Comparison of ENCODE assay signal across 1 cellular context in genomic region chr16:81480856-81481821, GRCh38.
TF ChIP-seq lines count a peak whose summit lies in the region.

No MANE protein-coding gene starts in this region.

TF ChIP-seq in HepG2, 621 proteins besides CTCF, POLR2A, EP300 and RAD21 (continued from another document and continues in another):
- TF ChIP-seq ZNF383 (CRISPR knock-in tag; IDR thresholded peaks at IDR 0.05; ENCODE audit: borderline replicate concordance) = no peak
- TF ChIP-seq ISL2 (CRISPR knock-in tag; IDR thresholded peaks at IDR 0.05) = no peak; the same call in 1 of the 2 replicates
- peak; percentile 68 for TF ChIP-seq KDM1A (CRISPR knock-in tag; IDR thresholded peaks at IDR 0.05)
- no peak for TF ChIP-seq ZSCAN12 (CRISPR knock-in tag; IDR thresholded peaks at IDR 0.05)
- TF ChIP-seq, protein P1, sequence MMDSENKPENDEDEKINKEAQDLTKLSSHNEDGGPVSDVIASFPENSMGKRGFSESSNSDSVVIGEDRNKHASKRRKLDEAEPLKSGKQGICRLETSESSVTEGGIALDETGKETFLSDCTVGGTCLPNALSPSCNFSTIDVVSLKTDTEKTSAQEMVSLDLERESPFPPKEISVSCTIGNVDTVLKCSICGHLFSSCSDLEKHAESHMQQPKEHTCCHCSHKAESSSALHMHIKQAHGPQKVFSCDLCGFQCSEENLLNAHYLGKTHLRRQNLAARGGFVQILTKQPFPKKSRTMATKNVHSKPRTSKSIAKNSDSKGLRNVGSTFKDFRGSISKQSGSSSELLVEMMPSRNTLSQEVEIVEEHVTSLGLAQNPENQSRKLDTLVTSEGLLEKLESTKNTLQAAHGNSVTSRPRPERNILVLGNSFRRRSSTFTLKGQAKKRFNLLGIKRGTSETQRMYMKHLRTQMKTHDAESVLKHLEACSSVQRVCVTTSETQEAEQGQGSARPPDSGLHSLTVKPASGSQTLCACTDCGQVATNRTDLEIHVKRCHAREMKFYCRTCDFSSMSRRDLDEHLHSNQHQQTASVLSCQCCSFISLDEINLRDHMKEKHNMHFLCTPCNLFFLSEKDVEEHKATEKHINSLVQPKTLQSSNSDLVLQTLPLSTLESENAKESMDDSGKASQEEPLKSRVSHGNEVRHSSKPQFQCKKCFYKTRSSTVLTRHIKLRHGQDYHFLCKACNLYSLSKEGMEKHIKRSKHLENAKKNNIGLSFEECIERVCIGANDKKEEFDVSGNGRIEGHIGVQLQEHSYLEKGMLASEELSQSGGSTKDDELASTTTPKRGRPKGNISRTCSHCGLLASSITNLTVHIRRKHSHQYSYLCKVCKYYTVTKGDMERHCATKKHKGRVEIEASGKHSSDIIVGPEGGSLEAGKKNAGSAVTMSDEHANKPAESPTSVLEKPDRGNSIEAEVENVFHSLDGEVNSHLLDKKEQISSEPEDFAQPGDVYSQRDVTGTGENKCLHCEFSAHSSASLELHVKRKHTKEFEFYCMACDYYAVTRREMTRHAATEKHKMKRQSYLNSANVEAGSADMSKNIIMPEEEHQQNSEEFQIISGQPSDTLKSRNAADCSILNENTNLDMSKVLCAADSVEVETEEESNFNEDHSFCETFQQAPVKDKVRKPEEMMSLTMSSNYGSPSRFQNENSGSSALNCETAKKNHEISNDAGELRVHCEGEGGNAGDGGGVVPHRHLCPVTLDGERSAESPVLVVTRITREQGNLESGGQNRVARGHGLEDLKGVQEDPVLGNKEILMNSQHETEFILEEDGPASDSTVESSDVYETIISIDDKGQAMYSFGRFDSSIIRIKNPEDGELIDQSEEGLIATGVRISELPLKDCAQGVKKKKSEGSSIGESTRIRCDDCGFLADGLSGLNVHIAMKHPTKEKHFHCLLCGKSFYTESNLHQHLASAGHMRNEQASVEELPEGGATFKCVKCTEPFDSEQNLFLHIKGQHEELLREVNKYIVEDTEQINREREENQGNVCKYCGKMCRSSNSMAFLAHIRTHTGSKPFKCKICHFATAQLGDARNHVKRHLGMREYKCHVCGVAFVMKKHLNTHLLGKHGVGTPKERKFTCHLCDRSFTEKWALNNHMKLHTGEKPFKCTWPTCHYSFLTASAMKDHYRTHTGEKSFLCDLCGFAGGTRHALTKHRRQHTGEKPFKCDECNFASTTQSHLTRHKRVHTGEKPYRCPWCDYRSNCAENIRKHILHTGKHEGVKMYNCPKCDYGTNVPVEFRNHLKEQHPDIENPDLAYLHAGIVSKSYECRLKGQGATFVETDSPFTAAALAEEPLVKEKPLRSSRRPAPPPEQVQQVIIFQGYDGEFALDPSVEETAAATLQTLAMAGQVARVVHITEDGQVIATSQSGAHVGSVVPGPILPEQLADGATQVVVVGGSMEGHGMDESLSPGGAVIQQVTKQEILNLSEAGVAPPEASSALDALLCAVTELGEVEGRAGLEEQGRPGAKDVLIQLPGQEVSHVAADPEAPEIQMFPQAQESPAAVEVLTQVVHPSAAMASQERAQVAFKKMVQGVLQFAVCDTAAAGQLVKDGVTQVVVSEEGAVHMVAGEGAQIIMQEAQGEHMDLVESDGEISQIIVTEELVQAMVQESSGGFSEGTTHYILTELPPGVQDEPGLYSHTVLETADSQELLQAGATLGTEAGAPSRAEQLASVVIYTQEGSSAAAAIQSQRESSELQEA (CRISPR knock-in tag; IDR thresholded peaks at IDR 0.05; ENCODE audit: not compliant biosample characterization) = no peak
- TF ChIP-seq ZNF446 (CRISPR knock-in tag; IDR thresholded peaks at IDR 0.05) = 0 out of 2 replicates have a peak, but pooled peaks have one; percentile 26
- TF ChIP-seq SUZ12 (IDR thresholded peaks at IDR 0.05; ENCODE audit: low read depth, low read length) = no peak
- TF ChIP-seq BRD4 (CRISPR knock-in tag; IDR thresholded peaks at IDR 0.05) = no peak; the same call in 1 of the 2 replicates
- no peak for TF ChIP-seq ZFP90 (CRISPR knock-in tag; IDR thresholded peaks at IDR 0.05; ENCODE audit: borderline replicate concordance)
- TF ChIP-seq KIAA2018 (CRISPR knock-in tag; IDR thresholded peaks at IDR 0.05; ENCODE audit: borderline replicate concordance) = no peak
- no peak for TF ChIP-seq ZNF543 (CRISPR knock-in tag; IDR thresholded peaks at IDR 0.05)
- TF ChIP-seq ZFP41 (CRISPR knock-in tag; IDR thresholded peaks at IDR 0.05; ENCODE audit: borderline replicate concordance) = no peak
- TF ChIP-seq KAT8 (CRISPR knock-in tag; IDR thresholded peaks at IDR 0.05) = peak; percentile 63; the same call in 1 of the 2 replicates
- TF ChIP-seq GATAD1 (CRISPR knock-in tag; IDR thresholded peaks at IDR 0.05) = peak; percentile 68
- 0 out of 2 replicates have a peak, but pooled peaks have one; percentile 19 for TF ChIP-seq CBFB (CRISPR knock-in tag; IDR thresholded peaks at IDR 0.05)
- TF ChIP-seq KDM4B (CRISPR knock-in tag; IDR thresholded peaks at IDR 0.05) = no peak; the same call in 1 of the 2 replicates
- no peak for TF ChIP-seq SP4 (CRISPR knock-in tag; IDR thresholded peaks at IDR 0.05)
- TF ChIP-seq, protein P2, sequence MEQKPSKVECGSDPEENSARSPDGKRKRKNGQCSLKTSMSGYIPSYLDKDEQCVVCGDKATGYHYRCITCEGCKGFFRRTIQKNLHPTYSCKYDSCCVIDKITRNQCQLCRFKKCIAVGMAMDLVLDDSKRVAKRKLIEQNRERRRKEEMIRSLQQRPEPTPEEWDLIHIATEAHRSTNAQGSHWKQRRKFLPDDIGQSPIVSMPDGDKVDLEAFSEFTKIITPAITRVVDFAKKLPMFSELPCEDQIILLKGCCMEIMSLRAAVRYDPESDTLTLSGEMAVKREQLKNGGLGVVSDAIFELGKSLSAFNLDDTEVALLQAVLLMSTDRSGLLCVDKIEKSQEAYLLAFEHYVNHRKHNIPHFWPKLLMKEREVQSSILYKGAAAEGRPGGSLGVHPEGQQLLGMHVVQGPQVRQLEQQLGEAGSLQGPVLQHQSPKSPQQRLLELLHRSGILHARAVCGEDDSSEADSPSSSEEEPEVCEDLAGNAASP (CRISPR knock-in tag; IDR thresholded peaks at IDR 0.05; ENCODE audit: borderline replicate concordance) = peak; percentile 75; the same call in 1 of the 2 replicates
- no peak for TF ChIP-seq ZNF10 (CRISPR knock-in tag; IDR thresholded peaks at IDR 0.05; ENCODE audit: borderline replicate concordance, low read depth)
- peak; percentile 40; the same call in 1 of the 2 replicates for TF ChIP-seq CHD2 (IDR thresholded peaks at IDR 0.05; ENCODE audit: low read depth, low read length)
- 0 out of 2 replicates have a peak, but pooled peaks have one; percentile 85 for TF ChIP-seq ZNF567 (CRISPR knock-in tag; IDR thresholded peaks at IDR 0.05; ENCODE audit: borderline replicate concordance)
- TF ChIP-seq, protein P3, sequence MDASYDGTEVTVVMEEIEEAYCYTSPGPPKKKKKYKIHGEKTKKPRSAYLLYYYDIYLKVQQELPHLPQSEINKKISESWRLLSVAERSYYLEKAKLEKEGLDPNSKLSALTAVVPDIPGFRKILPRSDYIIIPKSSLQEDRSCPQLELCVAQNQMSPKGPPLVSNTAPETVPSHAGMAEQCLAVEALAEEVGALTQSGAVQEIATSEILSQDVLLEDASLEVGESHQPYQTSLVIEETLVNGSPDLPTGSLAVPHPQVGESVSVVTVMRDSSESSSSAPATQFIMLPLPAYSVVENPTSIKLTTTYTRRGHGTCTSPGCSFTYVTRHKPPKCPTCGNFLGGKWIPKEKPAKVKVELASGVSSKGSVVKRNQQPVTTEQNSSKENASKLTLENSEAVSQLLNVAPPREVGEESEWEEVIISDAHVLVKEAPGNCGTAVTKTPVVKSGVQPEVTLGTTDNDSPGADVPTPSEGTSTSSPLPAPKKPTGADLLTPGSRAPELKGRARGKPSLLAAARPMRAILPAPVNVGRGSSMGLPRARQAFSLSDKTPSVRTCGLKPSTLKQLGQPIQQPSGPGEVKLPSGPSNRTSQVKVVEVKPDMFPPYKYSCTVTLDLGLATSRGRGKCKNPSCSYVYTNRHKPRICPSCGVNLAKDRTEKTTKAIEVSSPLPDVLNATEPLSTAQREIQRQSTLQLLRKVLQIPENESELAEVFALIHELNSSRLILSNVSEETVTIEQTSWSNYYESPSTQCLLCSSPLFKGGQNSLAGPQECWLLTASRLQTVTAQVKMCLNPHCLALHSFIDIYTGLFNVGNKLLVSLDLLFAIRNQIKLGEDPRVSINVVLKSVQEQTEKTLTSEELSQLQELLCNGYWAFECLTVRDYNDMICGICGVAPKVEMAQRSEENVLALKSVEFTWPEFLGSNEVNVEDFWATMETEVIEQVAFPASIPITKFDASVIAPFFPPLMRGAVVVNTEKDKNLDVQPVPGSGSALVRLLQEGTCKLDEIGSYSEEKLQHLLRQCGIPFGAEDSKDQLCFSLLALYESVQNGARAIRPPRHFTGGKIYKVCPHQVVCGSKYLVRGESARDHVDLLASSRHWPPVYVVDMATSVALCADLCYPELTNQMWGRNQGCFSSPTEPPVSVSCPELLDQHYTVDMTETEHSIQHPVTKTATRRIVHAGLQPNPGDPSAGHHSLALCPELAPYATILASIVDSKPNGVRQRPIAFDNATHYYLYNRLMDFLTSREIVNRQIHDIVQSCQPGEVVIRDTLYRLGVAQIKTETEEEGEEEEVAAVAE (CRISPR knock-in tag; IDR thresholded peaks at IDR 0.05; ENCODE audit: borderline replicate concordance) = no peak
- no peak for TF ChIP-seq ZNF550 (CRISPR knock-in tag; IDR thresholded peaks at IDR 0.05; ENCODE audit: borderline replicate concordance)
- peak; percentile 88; the same call in 1 of the 2 replicates for TF ChIP-seq HNF4G (IDR thresholded peaks at IDR 0.05; ENCODE audit: borderline replicate concordance, low read depth, low read length)
- TF ChIP-seq HNF4G (CRISPR knock-in tag; IDR thresholded peaks at IDR 0.05; ENCODE audit: borderline replicate concordance, low read depth) = peak; percentile 72
- no peak for TF ChIP-seq ZNF362 (CRISPR knock-in tag; IDR thresholded peaks at IDR 0.05; ENCODE audit: borderline replicate concordance)
- no peak for TF ChIP-seq KAT2B (IDR thresholded peaks at IDR 0.05; ENCODE audit: borderline replicate concordance, low read depth, low read length)
- TF ChIP-seq ZNF790 (CRISPR knock-in tag; IDR thresholded peaks at IDR 0.05; ENCODE audit: borderline replicate concordance) = no peak
- TF ChIP-seq ZNF792 (CRISPR knock-in tag; IDR thresholded peaks at IDR 0.05) = peak; percentile 54; the same call in 1 of the 2 replicates
- TF ChIP-seq KAT7 (CRISPR knock-in tag; IDR thresholded peaks at IDR 0.05; ENCODE audit: borderline replicate concordance) = peak; percentile 59; the same call in 1 of the 2 replicates
- TF ChIP-seq CC2D1A (CRISPR knock-in tag; IDR thresholded peaks at IDR 0.05) = no peak
- no peak for TF ChIP-seq FOXP1 (IDR thresholded peaks at IDR 0.05)
- peak; percentile 82 for TF ChIP-seq FOXP1 (CRISPR knock-in tag; IDR thresholded peaks at IDR 0.05)
- TF ChIP-seq DMAP1 (CRISPR knock-in tag; IDR thresholded peaks at IDR 0.05) = 0 out of 2 replicates have a peak, but pooled peaks have one; percentile 35
- 0 out of 2 replicates have a peak, but pooled peaks have one; percentile 42 for TF ChIP-seq HNRNPL (IDR thresholded peaks at IDR 0.05; ENCODE audit: low read depth, low read length)
- no peak for TF ChIP-seq ZNF879 (CRISPR knock-in tag; IDR thresholded peaks at IDR 0.05)
- TF ChIP-seq MED8 (CRISPR knock-in tag; IDR thresholded peaks at IDR 0.05; ENCODE audit: insufficient replicate concordance) = no peak
- no peak for TF ChIP-seq ZZZ3 (CRISPR knock-in tag; IDR thresholded peaks at IDR 0.05; ENCODE audit: borderline replicate concordance)
